ENCODE assay signal across 24 cellular contexts in the genomic region with DNA sequence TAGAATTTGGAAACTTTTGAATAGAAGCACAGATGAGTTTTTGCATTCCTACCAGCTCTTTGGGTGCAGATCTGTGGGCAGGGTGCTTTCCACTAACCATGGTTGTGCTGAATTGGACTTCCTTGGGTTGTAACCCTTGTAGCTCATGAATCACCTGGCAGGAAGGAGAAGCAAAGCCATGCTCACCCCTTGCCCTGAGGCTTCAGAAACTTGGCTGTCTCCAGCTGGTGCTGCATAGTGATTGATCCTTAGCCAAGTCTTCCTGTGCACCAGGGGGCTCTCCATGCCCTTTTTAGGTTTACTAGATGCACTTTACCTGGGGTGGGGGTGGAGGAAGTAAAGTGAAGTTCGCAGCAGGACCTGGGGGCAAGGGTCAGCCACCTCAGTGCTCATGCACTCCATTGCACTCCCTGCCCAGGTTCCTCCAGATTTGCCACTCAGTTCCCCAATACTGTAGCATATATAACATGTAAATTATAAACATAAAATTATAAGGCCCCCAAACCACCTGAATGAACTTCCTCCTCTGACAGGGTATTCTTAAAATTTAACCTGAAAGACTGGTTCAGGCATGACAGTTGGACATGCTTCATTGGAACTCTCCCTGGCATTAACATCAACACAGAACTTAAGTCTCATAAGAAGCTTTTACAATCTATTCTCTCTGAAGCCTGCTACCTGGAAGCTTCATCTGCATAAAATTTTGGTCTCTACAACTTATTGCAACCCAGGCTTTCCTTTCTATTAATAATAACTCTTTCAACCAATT. TPM values are rescaled to one million over a fixed set of nuclear protein-coding genes. Genes with fewer than 3 reads are reported as not detected.
DNase-seq lines count a peak whose midpoint lies in the region; ATAC-seq and TF ChIP-seq lines count a peak whose summit lies in the region.
"Had no signal": no experiment of that assay in that cellular context is flagged by ENCODE, and none has a peak within 500 bp of the region (broad histone marks: within the 10 kb centered on the region; RNA-seq: fewer than 3 reads in every experiment).

No MANE protein-coding gene starts in this region.

- no peak for TF ChIP-seq POLR2A in esophagus squamous epithelium (IDR thresholded peaks at IDR 0.05)

- no peak overlapping the region for H3K27ac Mint-ChIP-seq in Calu3 (ENCODE audit: unreplicated experiment)
- H3K27ac Mint-ChIP-seq: activated CD8-positive, alpha-beta T cell treated with anti-CD3 and anti-CD28 coated beads for 36 hours; activated naive CD8-positive, alpha-beta T cell; activated T-cell treated with anti-CD3 and anti-CD28 coated beads, Interleukin-2, amount 50 U/mL, for 72 hours; CD8-positive, alpha-beta T cell had no signal

- TF ChIP-seq CTCF in esophagus squamous epithelium (IDR thresholded peaks at IDR 0.05) (no peak), Calu3 (IDR thresholded peaks at IDR 0.05; ENCODE audit: unreplicated experiment) (no peak)

- 0% methylated on average over 1 of the region's 1 CpG; no CpG with 5 or more reads in 1 of the 2 donors for whole genome bisulfite sequencing in esophagus squamous epithelium, 2 donors

- DNase-seq in esophagus squamous epithelium (lab: John Stamatoyannopoulos, UW) (no peak), H4 (ENCODE audit: low spot score) (no peak), NCI-H1694 (lab: John Stamatoyannopoulos, UW) (no peak), Calu3 (no peak)
- DNase-seq: activated CD8-positive, alpha-beta T cell treated with anti-CD3 and anti-CD28 coated beads for 36 hours; activated T-cell treated with anti-CD3 and anti-CD28 coated beads, Interleukin-2, amount 50 U/mL, for 72 hours; brain microvascular endothelial cell; CD8-positive, alpha-beta T cell; glutamatergic neuron; lower lobe of right lung; NCI-H146; NCI-H345; stimulated activated CD4-positive, alpha-beta T cell treated with anti-CD3 and anti-CD28 coated beads, Interleukin-4, amount 100 ng/mL, for 1 hour; T-helper 1 cell; WERI-Rb-1 had no signal

- BruUV-seq in Calu3 (replicated peaks; lab: Mats Ljungman, UMichigan) = no TSS peak

- no peaks in the 10 kb centered on the region for H3K36me3 Mint-ChIP-seq in Calu3 (ENCODE audit: insufficient read depth, unreplicated experiment)
- H3K36me3 Mint-ChIP-seq: activated naive CD8-positive, alpha-beta T cell; CD8-positive, alpha-beta T cell had no signal

- peak; percentile 57 for ATAC-seq in GM18498 (IDR thresholded peaks at IDR 0.05; ENCODE audit: unreplicated experiment)
- peak; percentile 34 for ATAC-seq in GM19468 (IDR thresholded peaks at IDR 0.05; ENCODE audit: extremely low read depth, unreplicated experiment)
- ATAC-seq in HG03354 (IDR thresholded peaks at IDR 0.05; ENCODE audit: poor library complexity, severe bottlenecking, unreplicated experiment) = peak; percentile 51
- no peak for ATAC-seq in GM21367 (IDR thresholded peaks at IDR 0.05; ENCODE audit: unreplicated experiment)
- ATAC-seq: activated CD8-positive, alpha-beta T cell treated with anti-CD3 and anti-CD28 coated beads for 36 hours; activated T-cell treated with anti-CD3 and anti-CD28 coated beads, Interleukin-2, amount 50 U/mL, for 72 hours; CD8-positive, alpha-beta T cell; lower lobe of right lung; pancreas had no signal

- H3K4me1 Mint-ChIP-seq in Calu3 (ENCODE audit: low read depth, unreplicated experiment) = no peaks in the 10 kb centered on the region

- peaks cover 0 to 49% (median 14%) of the 10 kb centered on the region in 3 donors for H3K4me1 ChIP-seq in esophagus squamous epithelium
- H3K4me1 ChIP-seq: lower lobe of right lung, pancreas had no signal

- H3K36me3 ChIP-seq in esophagus squamous epithelium = no peaks in the 10 kb centered on the region
- H3K36me3 ChIP-seq: brain microvascular endothelial cell, lower lobe of right lung, pancreas, WERI-Rb-1 had no signal

- peaks cover 0 to 3% (median 0%) of the 10 kb centered on the region in 4 donors for H3K27me3 ChIP-seq in esophagus squamous epithelium
- H3K27me3 ChIP-seq: brain microvascular endothelial cell had no signal

- H3K27ac ChIP-seq in esophagus squamous epithelium = peak overlapping the region; percentile 19 to 85 (median 58)
- H3K27ac ChIP-seq: brain microvascular endothelial cell, lower lobe of right lung, pancreas, WERI-Rb-1 had no signal

- H3K27me3 Mint-ChIP-seq in Calu3 (ENCODE audit: unreplicated experiment) = peaks cover 13% of the 10 kb centered on the region

- CTCF ChIA-PET in Calu3 (lab: Charles Lee) = no interaction called here

- intact Hi-C loops in esophagus squamous epithelium (cut with DNase I) (no loop called here), Calu3 (cut with micrococcal nuclease; ENCODE audit: unreplicated experiment) (no loop called here)

- H3K4me3 Mint-ChIP-seq in Calu3 (ENCODE audit: low read depth, unreplicated experiment) = no peak overlapping the region
- H3K4me3 Mint-ChIP-seq: activated CD8-positive, alpha-beta T cell treated with anti-CD3 and anti-CD28 coated beads for 36 hours; activated naive CD8-positive, alpha-beta T cell; activated T-cell treated with anti-CD3 and anti-CD28 coated beads, Interleukin-2, amount 50 U/mL, for 72 hours; CD8-positive, alpha-beta T cell had no signal

- H3K4me3 ChIP-seq in esophagus squamous epithelium = no peak overlapping the region
- H3K4me3 ChIP-seq: lower lobe of right lung, pancreas had no signal

- no peaks in the 10 kb centered on the region for H3K9me3 ChIP-seq in esophagus squamous epithelium
- H3K9me3 ChIP-seq: lower lobe of right lung, pancreas had no signal

- no peaks in the 10 kb centered on the region for H3K9me3 Mint-ChIP-seq in Calu3 (ENCODE audit: low read depth, unreplicated experiment)
- H3K9me3 Mint-ChIP-seq: activated CD8-positive, alpha-beta T cell treated with anti-CD3 and anti-CD28 coated beads for 36 hours; activated T-cell treated with anti-CD3 and anti-CD28 coated beads, Interleukin-2, amount 50 U/mL, for 72 hours; CD8-positive, alpha-beta T cell had no signal

RNA-seq across cellular contexts. Expression of a gene that starts 25.8 kb away (rescaled TPM):
- total RNA-seq in esophagus squamous epithelium (not detected), Calu3 (2022) (not detected in 2 replicates)
- 0.31 TPM in 1 of 2 replicates, not detected in the other for total RNA-seq in H4 (2014; rRNA removed; shearing (Covaris generic))
- total RNA-seq: activated CD8-positive, alpha-beta T cell treated with anti-CD3 and anti-CD28 coated beads for 36 hours; activated T-cell treated with anti-CD3 and anti-CD28 coated beads, Interleukin-2, amount 50 U/mL, for 72 hours; CD8-positive, alpha-beta T cell; epithelial cell of proximal tubule; LHCN-M2; lower lobe of right lung; pancreas; temporal lobe had no signal

RNA-seq across cellular contexts. Expression of a gene that starts 37.6 kb away (rescaled TPM):
- total RNA-seq in esophagus squamous epithelium (not detected), Calu3 (2022) (not detected in 2 replicates)
- total RNA-seq in H4 (2014; rRNA removed; shearing (Covaris generic)) = not detected in 2 replicates
- total RNA-seq: activated CD8-positive, alpha-beta T cell treated with anti-CD3 and anti-CD28 coated beads for 36 hours; activated T-cell treated with anti-CD3 and anti-CD28 coated beads, Interleukin-2, amount 50 U/mL, for 72 hours; CD8-positive, alpha-beta T cell; epithelial cell of proximal tubule; LHCN-M2; lower lobe of right lung; pancreas; temporal lobe had no signal

RNA-seq across cellular contexts. Expression of a gene that starts 39.5 kb away (rescaled TPM):
- total RNA-seq in esophagus squamous epithelium (not detected), Calu3 (2022) (not detected in 2 replicates)
- total RNA-seq in H4 (2014; rRNA removed; shearing (Covaris generic)) = not detected in 2 replicates
- total RNA-seq: activated CD8-positive, alpha-beta T cell treated with anti-CD3 and anti-CD28 coated beads for 36 hours; activated T-cell treated with anti-CD3 and anti-CD28 coated beads, Interleukin-2, amount 50 U/mL, for 72 hours; CD8-positive, alpha-beta T cell; epithelial cell of proximal tubule; LHCN-M2; lower lobe of right lung; pancreas; temporal lobe had no signal

RNA-seq across cellular contexts. Expression of a gene that starts 48.5 kb away (rescaled TPM):
- total RNA-seq in esophagus squamous epithelium (not detected), Calu3 (2022) (not detected in 2 replicates)
- total RNA-seq in H4 (2014; rRNA removed; shearing (Covaris generic)) = not detected in 2 replicates
- total RNA-seq: activated CD8-positive, alpha-beta T cell treated with anti-CD3 and anti-CD28 coated beads for 36 hours; activated T-cell treated with anti-CD3 and anti-CD28 coated beads, Interleukin-2, amount 50 U/mL, for 72 hours; CD8-positive, alpha-beta T cell; epithelial cell of proximal tubule; LHCN-M2; lower lobe of right lung; pancreas; temporal lobe had no signal

RNA-seq across cellular contexts. Expression of a gene that starts 58.7 kb away (rescaled TPM):
- total RNA-seq in esophagus squamous epithelium = not detected
- not detected in 2 replicates for total RNA-seq in H4 (2014; rRNA removed; shearing (Covaris generic))
- total RNA-seq in Calu3 (2022) = not detected in 2 replicates
- total RNA-seq: activated CD8-positive, alpha-beta T cell treated with anti-CD3 and anti-CD28 coated beads for 36 hours; activated T-cell treated with anti-CD3 and anti-CD28 coated beads, Interleukin-2, amount 50 U/mL, for 72 hours; CD8-positive, alpha-beta T cell; epithelial cell of proximal tubule; LHCN-M2; lower lobe of right lung; pancreas; temporal lobe had no signal
